21 cellular contexts compared by ENCODE assay signal in genomic region chr11:86261328-86261727, GRCh38.
"Had no signal": no experiment of that assay in that cellular context is flagged by ENCODE, and none has a peak within 500 bp of the region (broad histone marks: within the 10 kb centered on the region; RNA-seq: fewer than 3 reads in every experiment).

No MANE protein-coding gene starts in this region.

- H3K27me3 Mint-ChIP-seq: activated naive CD4-positive, alpha-beta T cell treated with anti-CD3 and anti-CD28 coated beads, Interleukin-2, amount 10 ng/mL, durations not matched to agents 7 days and 5 days; progenitor cell of endocrine pancreas; stimulated activated naive B cell treated with anti-CD40 and anti-IgM and Interleukin-4, amounts not matched to agents 10 μg/mL and 1 μg/mL and 100 μg/mL, for 72 hours; T-helper 17 cell had no signal

- H3K27me3 ChIP-seq: heart right ventricle, transverse colon had no signal

- ATAC-seq: activated T-cell treated with anti-CD3 and anti-CD28 coated beads, Interleukin-2, amount 50 U/mL, for 72 hours; heart right ventricle; left ventricle myocardium superior; natural killer cell; stimulated activated naive B cell treated with anti-CD40 and anti-IgM and Interleukin-4, amounts not matched to agents 10 μg/mL and 1 μg/mL and 100 μg/mL, for 72 hours; T-helper 17 cell had no signal

- H3K4me3 Mint-ChIP-seq: activated naive CD4-positive, alpha-beta T cell treated with anti-CD3 and anti-CD28 coated beads, Interleukin-2, amount 10 ng/mL, durations not matched to agents 7 days and 5 days; activated T-cell treated with anti-CD3 and anti-CD28 coated beads, Interleukin-2, amount 50 U/mL, for 72 hours; natural killer cell; stimulated activated naive B cell treated with anti-CD40 and anti-IgM and Interleukin-4, amounts not matched to agents 10 μg/mL and 1 μg/mL and 100 μg/mL, for 72 hours; T-helper 17 cell had no signal

- H3K27ac ChIP-seq: heart right ventricle, transverse colon had no signal

- H3K4me1 ChIP-seq: heart right ventricle, transverse colon had no signal

- H3K4me1 Mint-ChIP-seq: activated naive CD4-positive, alpha-beta T cell treated with anti-CD3 and anti-CD28 coated beads, Interleukin-2, amount 10 ng/mL, durations not matched to agents 7 days and 5 days; natural killer cell had no signal

- H3K4me3 ChIP-seq: heart right ventricle, transverse colon had no signal

- DNase-seq: activated CD4-positive, alpha-beta T cell treated with anti-CD3 and anti-CD28 coated beads for 48 hours; activated CD4-positive, CD25-positive, alpha-beta regulatory T cell; activated CD8-positive, alpha-beta memory T cell treated with anti-CD3 and anti-CD28 coated beads, Interleukin-2, amount 50 U/mL, for 48 hours; activated effector memory CD4-positive, alpha-beta T cell treated with anti-CD3 and anti-CD28 coated beads, Interleukin-2, amount 50 U/mL, for 16 hours; activated naive CD4-positive, alpha-beta T cell treated with anti-CD3 and anti-CD28 coated beads, Interleukin-2, amount 10 ng/mL, durations not matched to agents 7 days and 5 days; activated T-cell treated with anti-CD3 and anti-CD28 coated beads, Interleukin-2, amount 50 U/mL, for 72 hours; amygdala; cerebellar nuclear complex; heart right ventricle; kidney glomerular epithelial cell; left ventricle myocardium superior; mammary epithelial cell; midbrain; natural killer cell; retina; stimulated activated CD4-positive, alpha-beta T cell treated with anti-CD3 and anti-CD28 coated beads, Interleukin-2, amount 100 ng/mL, for 48 hours; stimulated activated CD8-positive, alpha-beta memory T cell treated with anti-CD3 and anti-CD28 coated beads, Interleukin-4, amount 100 ng/mL, for 48 hours; stimulated activated naive B cell treated with anti-CD40 and anti-IgM and Interleukin-4, amounts not matched to agents 10 μg/mL and 1 μg/mL and 100 μg/mL, for 72 hours; T-helper 17 cell; transverse colon had no signal

- H3K9me3 ChIP-seq: heart right ventricle, transverse colon had no signal

- H3K9me3 Mint-ChIP-seq: activated naive CD4-positive, alpha-beta T cell treated with anti-CD3 and anti-CD28 coated beads, Interleukin-2, amount 10 ng/mL, durations not matched to agents 7 days and 5 days; activated T-cell treated with anti-CD3 and anti-CD28 coated beads, Interleukin-2, amount 50 U/mL, for 72 hours; natural killer cell; stimulated activated naive B cell treated with anti-CD40 and anti-IgM and Interleukin-4, amounts not matched to agents 10 μg/mL and 1 μg/mL and 100 μg/mL, for 72 hours had no signal

- H3K27ac Mint-ChIP-seq: activated naive CD4-positive, alpha-beta T cell treated with anti-CD3 and anti-CD28 coated beads, Interleukin-2, amount 10 ng/mL, durations not matched to agents 7 days and 5 days; natural killer cell; progenitor cell of endocrine pancreas; stimulated activated naive B cell treated with anti-CD40 and anti-IgM and Interleukin-4, amounts not matched to agents 10 μg/mL and 1 μg/mL and 100 μg/mL, for 72 hours; T-helper 17 cell had no signal
